20 cellular contexts compared by ENCODE assay signal in the genomic region with DNA sequence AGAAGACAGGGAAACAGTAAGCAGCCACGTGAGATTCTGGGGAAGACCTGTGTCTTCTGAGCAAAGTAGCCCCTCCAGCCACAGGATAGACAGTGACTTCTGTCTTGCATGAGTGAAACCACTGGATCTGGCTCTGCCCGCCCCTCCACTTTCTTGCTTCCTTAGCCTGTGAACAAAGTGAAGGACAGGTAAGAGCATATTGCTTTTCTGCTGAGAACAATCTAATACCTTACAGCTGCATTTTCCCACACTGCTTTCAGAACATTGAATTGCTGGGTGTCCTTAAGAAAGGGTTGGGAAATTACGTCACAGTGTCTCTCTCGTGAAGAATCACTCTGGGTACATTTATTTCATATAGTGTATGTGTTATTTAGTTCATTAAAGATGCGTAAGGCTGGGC.
"Had no signal": no experiment of that assay in that cellular context is flagged by ENCODE, and none has a peak within 500 bp of the region (broad histone marks: within the 10 kb centered on the region; RNA-seq: fewer than 3 reads in every experiment).

No MANE protein-coding gene starts in this region.

- H3K27ac Mint-ChIP-seq: activated CD8-positive, alpha-beta T cell treated with anti-CD3 and anti-CD28 coated beads, Interleukin-2, amount 10 ng/mL, durations not matched to agents 7 days and 5 days; activated naive CD4-positive, alpha-beta T cell treated with anti-CD3 and anti-CD28 coated beads, Interleukin-2, amount 10 ng/mL, durations not matched to agents 7 days and 5 days; activated T-helper 17 cell treated with anti-CD3 and anti-CD28 coated beads, Interleukin-2, amount 50 U/mL, for 72 hours; WTC11 had no signal

- H3K36me3 ChIP-seq: colonic mucosa, SJSA1 had no signal

- DNase-seq: activated CD4-positive, alpha-beta T cell treated with anti-CD3 and anti-CD28 coated beads for 48 hours; activated CD4-positive, alpha-beta T cell treated with anti-CD3 and anti-CD28 coated beads, Interleukin-2, amount 50 U/mL, for 4 hours; activated CD4-positive, CD25-positive, alpha-beta regulatory T cell treated with anti-CD3 and anti-CD28 coated beads, Interleukin-2, amount 50 U/mL, for 72 hours; activated CD8-positive, alpha-beta T cell treated with anti-CD3 and anti-CD28 coated beads, Interleukin-2, amount 10 ng/mL, durations not matched to agents 7 days and 5 days; activated gamma-delta T cell; activated naive CD4-positive, alpha-beta T cell treated with anti-CD3 and anti-CD28 coated beads, Interleukin-2, amount 10 ng/mL, durations not matched to agents 7 days and 5 days; activated naive CD8-positive, alpha-beta T cell treated with anti-CD3 and anti-CD28 coated beads for 36 hours; activated T-cell treated with anti-CD3 and anti-CD28 coated beads, Interleukin-2, amount 50 U/mL, for 4 hours; colonic mucosa; Kasumi-1; NCI-H1092; NCI-H1417; NCI-H1930; NCI-H524; SHP77; SW 1271 had no signal

- H3K4me1 Mint-ChIP-seq: WTC11 had no signal

- H3K4me1 ChIP-seq: colonic mucosa, SJSA1 had no signal

- H3K4me3 ChIP-seq: colonic mucosa, SJSA1 had no signal

- H3K27me3 ChIP-seq: colonic mucosa, SJSA1 had no signal

- H3K27ac ChIP-seq: colonic mucosa, SJSA1 had no signal

- H3K4me3 Mint-ChIP-seq: activated CD8-positive, alpha-beta T cell treated with anti-CD3 and anti-CD28 coated beads, Interleukin-2, amount 10 ng/mL, durations not matched to agents 7 days and 5 days; activated naive CD4-positive, alpha-beta T cell treated with anti-CD3 and anti-CD28 coated beads, Interleukin-2, amount 10 ng/mL, durations not matched to agents 7 days and 5 days; activated naive CD8-positive, alpha-beta T cell treated with anti-CD3 and anti-CD28 coated beads for 36 hours; activated T-cell treated with anti-CD3 and anti-CD28 coated beads, Interleukin-2, amount 50 U/mL, for 4 hours; activated T-helper 17 cell treated with anti-CD3 and anti-CD28 coated beads, Interleukin-2, amount 50 U/mL, for 72 hours; WTC11 had no signal

- H3K9me3 Mint-ChIP-seq: activated naive CD4-positive, alpha-beta T cell treated with anti-CD3 and anti-CD28 coated beads, Interleukin-2, amount 10 ng/mL, durations not matched to agents 7 days and 5 days; activated naive CD8-positive, alpha-beta T cell treated with anti-CD3 and anti-CD28 coated beads for 36 hours; activated T-cell treated with anti-CD3 and anti-CD28 coated beads, Interleukin-2, amount 50 U/mL, for 4 hours; activated T-helper 17 cell treated with anti-CD3 and anti-CD28 coated beads, Interleukin-2, amount 50 U/mL, for 72 hours; WTC11 had no signal

- H3K27me3 Mint-ChIP-seq: activated naive CD4-positive, alpha-beta T cell treated with anti-CD3 and anti-CD28 coated beads, Interleukin-2, amount 10 ng/mL, durations not matched to agents 7 days and 5 days; activated naive CD8-positive, alpha-beta T cell treated with anti-CD3 and anti-CD28 coated beads for 36 hours; activated T-helper 17 cell treated with anti-CD3 and anti-CD28 coated beads, Interleukin-2, amount 50 U/mL, for 72 hours had no signal

- ATAC-seq: activated CD8-positive, alpha-beta T cell treated with anti-CD3 and anti-CD28 coated beads, Interleukin-2, amount 10 ng/mL, durations not matched to agents 7 days and 5 days; activated T-cell treated with anti-CD3 and anti-CD28 coated beads, Interleukin-2, amount 50 U/mL, for 4 hours; activated T-helper 17 cell treated with anti-CD3 and anti-CD28 coated beads, Interleukin-2, amount 50 U/mL, for 72 hours; SK-N-SH treated with all-trans-retinoic acid at 6 μM for 48 hours; WTC11 had no signal

- H3K9me3 ChIP-seq: colonic mucosa, SJSA1 had no signal
